8 cellular contexts compared by ENCODE assay signal in genomic region chr2:27663463-27664244, GRCh38. TPM values are rescaled to one million over a fixed set of nuclear protein-coding genes. Genes with fewer than 3 reads are reported as not detected.
DNase-seq lines count a peak whose midpoint lies in the region; ATAC-seq and TF ChIP-seq lines count a peak whose summit lies in the region.

Gene SLC4A1AP, plus strand, starts transcription at chr2:27663889. Its CDS starts 26 bp downstream, at chr2:27663915.
A gene with protein sequence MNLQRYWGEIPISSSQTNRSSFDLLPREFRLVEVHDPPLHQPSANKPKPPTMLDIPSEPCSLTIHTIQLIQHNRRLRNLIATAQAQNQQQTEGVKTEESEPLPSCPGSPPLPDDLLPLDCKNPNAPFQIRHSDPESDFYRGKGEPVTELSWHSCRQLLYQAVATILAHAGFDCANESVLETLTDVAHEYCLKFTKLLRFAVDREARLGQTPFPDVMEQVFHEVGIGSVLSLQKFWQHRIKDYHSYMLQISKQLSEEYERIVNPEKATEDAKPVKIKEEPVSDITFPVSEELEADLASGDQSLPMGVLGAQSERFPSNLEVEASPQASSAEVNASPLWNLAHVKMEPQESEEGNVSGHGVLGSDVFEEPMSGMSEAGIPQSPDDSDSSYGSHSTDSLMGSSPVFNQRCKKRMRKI (minus strand): TSS chr2:27663614. CDS start chr2:27662192, 1,422 bp downstream.

- H3K36me3 ChIP-seq in KOPT-K1 (ENCODE audit: insufficient read depth, low read length) (peaks cover 50% of the 10 kb centered on the region), fibroblast of lung (ENCODE audit: control insufficient read depth, insufficient read depth, low read length) (peaks cover 6% of the 10 kb centered on the region)

- H3K27me3 ChIP-seq in fibroblast of lung (ENCODE audit: control insufficient read depth, insufficient read depth, low read length) = no peaks in the 10 kb centered on the region

- peaks cover 15% of the 10 kb centered on the region in 2 donors for H3K36me3 Mint-ChIP-seq in naive B cell
- H3K36me3 Mint-ChIP-seq in stimulated activated memory B cell treated with anti-CD40 and anti-IgM and Interleukin-4, amounts not matched to agents 10 μg/mL and 1 μg/mL and 100 μg/mL, for 72 hours = peaks cover 33% of the 10 kb centered on the region

- H3K27ac Mint-ChIP-seq in naive B cell = peak within 1 kb of the TSS; percentile 99
- peak within 1 kb of the TSS; percentile 98 for H3K27ac Mint-ChIP-seq in stimulated activated memory B cell treated with anti-CD40 and anti-IgM and Interleukin-4, amounts not matched to agents 10 μg/mL and 1 μg/mL and 100 μg/mL, for 72 hours

- peak in 1 of 2 donors; percentile 9 for TF ChIP-seq CTCF in fibroblast of lung (conservative IDR thresholded peaks at IDR 0.05 in 1 of 2, IDR thresholded peaks at IDR 0.05 in 1 of 2; ENCODE audit: low read depth in 1 of 2, low read length in 2 of 2)

- H3K4me3 Mint-ChIP-seq in naive B cell = peak within 1 kb of the TSS; percentile 96 to 100 (median 100)
- H3K4me3 Mint-ChIP-seq in stimulated activated memory B cell treated with anti-CD40 and anti-IgM and Interleukin-4, amounts not matched to agents 10 μg/mL and 1 μg/mL and 100 μg/mL, for 72 hours = peak within 1 kb of the TSS; percentile 99

- peak within 1 kb of the TSS; percentile 100 for H3K4me2 ChIP-seq in fibroblast of lung (ENCODE audit: extremely low read depth, insufficient read depth, low read length)

- H3K79me2 ChIP-seq in fibroblast of lung (ENCODE audit: control insufficient read depth, insufficient read depth, low read length) = peaks cover 32% of the 10 kb centered on the region

- peaks cover 22 to 47% (median 40%) of the 10 kb centered on the region in 3 donors for H3K4me1 Mint-ChIP-seq in naive B cell
- peaks cover 65% of the 10 kb centered on the region for H3K4me1 Mint-ChIP-seq in stimulated activated memory B cell treated with anti-CD40 and anti-IgM and Interleukin-4, amounts not matched to agents 10 μg/mL and 1 μg/mL and 100 μg/mL, for 72 hours

- H3K27me3 Mint-ChIP-seq in naive B cell = no peaks in the 10 kb centered on the region
- no peaks in the 10 kb centered on the region for H3K27me3 Mint-ChIP-seq in stimulated activated memory B cell treated with anti-CD40 and anti-IgM and Interleukin-4, amounts not matched to agents 10 μg/mL and 1 μg/mL and 100 μg/mL, for 72 hours

- peak within 1 kb of the TSS; percentile 100 for H2AFZ ChIP-seq in fibroblast of lung (ENCODE audit: low read length)

- peak within 1 kb of the TSS; percentile 88 to 99 (median 95) for H3K4me3 ChIP-seq in fibroblast of lung (replicated peaks in 1 of 4; ENCODE audit: control extremely low read depth in 1 of 4, insufficient read depth in 1 of 4, low read depth in 3 of 4, low read length in 4 of 4)

- H4K20me1 ChIP-seq in fibroblast of lung (ENCODE audit: control insufficient read depth, extremely low read depth, insufficient read depth, low read length) = no peaks in the 10 kb centered on the region

- peak within 1 kb of the TSS; percentile 81 for H3K27ac ChIP-seq in KOPT-K1 (ENCODE audit: low read depth, low read length, poor library complexity, severe bottlenecking)
- H3K27ac ChIP-seq in fibroblast of lung (ENCODE audit: insufficient read depth, low read length) = peak within 1 kb of the TSS; percentile 97

- H3K9me3 ChIP-seq in KOPT-K1 (ENCODE audit: insufficient read depth, low read length, poor library complexity, severe bottlenecking) = no peaks in the 10 kb centered on the region
- H3K9me3 ChIP-seq in fibroblast of lung (ENCODE audit: control insufficient read depth, insufficient read depth, low read depth, low read length) = no peaks in the 10 kb centered on the region

- peak within 1 kb of the TSS; percentile 94 for H3K9ac ChIP-seq in fibroblast of lung (ENCODE audit: insufficient read depth, low read length)

- DNase-seq in DMS114 treated with DMSO at 0.1 percent for 48 hours (lab: John Stamatoyannopoulos, UW; ENCODE audit: unreplicated experiment) (peak; percentile 84), RKO (ENCODE audit: low spot score) (peak; percentile 89), activated T-helper 1 cell treated with Interleukin-2 at 50 U/mL for 16 hours (ENCODE audit: low read depth) (peak; percentile 53), fibroblast of lung (ENCODE audit: low read depth in 2 of 2) (peak; percentile 87 to 93), naive B cell (peak; percentile 80)

- peaks cover 11% of the 10 kb centered on the region for H3K4me1 ChIP-seq in fibroblast of lung (ENCODE audit: control insufficient read depth, extremely low read depth, insufficient read depth, low read length)

- no peaks in the 10 kb centered on the region for H3K9me3 Mint-ChIP-seq in naive B cell
- no peaks in the 10 kb centered on the region for H3K9me3 Mint-ChIP-seq in stimulated activated memory B cell treated with anti-CD40 and anti-IgM and Interleukin-4, amounts not matched to agents 10 μg/mL and 1 μg/mL and 100 μg/mL, for 72 hours

- ATAC-seq in GM21723 (IDR thresholded peaks at IDR 0.05; ENCODE audit: unreplicated experiment) = peak; percentile 71
- peak; percentile 82 to 84 for ATAC-seq in naive B cell (ENCODE audit: low read depth in 2 of 2)
- peak; percentile 91 for ATAC-seq in stimulated activated memory B cell treated with anti-CD40 and anti-IgM and Interleukin-4, amounts not matched to agents 10 μg/mL and 1 μg/mL and 100 μg/mL, for 72 hours

RNA-seq across cellular contexts. Expression of gene SLC4A1AP, which starts in this region (rescaled TPM):
- 25.2 and 28.4 TPM in 2 replicates for total RNA-seq in fibroblast of lung
- polyA plus RNA-seq in fibroblast of lung (15.2 and 17.7 TPM in 2 replicates), naive B cell (ENCODE audit: low read depth in 6 of 6) (10 to 100 TPM; 14.0 to 25.9 (median 24.1) TPM)
- polyA plus RNA-seq in fibroblast of lung (2012) = 16.3 and 20.7 TPM in 2 replicates
- 5.4 and 6.2 TPM in 2 replicates for polyA minus RNA-seq in fibroblast of lung (ENCODE audit: low replicate concordance)

RNA-seq across cellular contexts. Expression of the second gene that starts in this region (rescaled TPM):
- total RNA-seq in fibroblast of lung = 18.5 and 27.2 TPM in 2 replicates
- 28.5 and 29.9 TPM in 2 replicates for polyA plus RNA-seq in fibroblast of lung
- 20.0 and 21.3 TPM in 2 replicates for polyA plus RNA-seq in fibroblast of lung (2012)
- 18.2 and 21.5 TPM in 2 replicates for polyA minus RNA-seq in fibroblast of lung (ENCODE audit: low replicate concordance)
- polyA plus RNA-seq in naive B cell (ENCODE audit: low read depth in 6 of 6) = 10 to 100 TPM; 12.9 to 18.2 (median 15.2) TPM

Comparison
In these comparisons a context has a peak if more than half of its experiments do, and no peak if none do; other contexts are left out.
1. Peak in every context shown above with its lines: DNase-seq, ATAC-seq, H3K4me3 ChIP-seq and H3K27ac ChIP-seq.